ENCODE assay signal across 17 cellular contexts in the genomic region with DNA sequence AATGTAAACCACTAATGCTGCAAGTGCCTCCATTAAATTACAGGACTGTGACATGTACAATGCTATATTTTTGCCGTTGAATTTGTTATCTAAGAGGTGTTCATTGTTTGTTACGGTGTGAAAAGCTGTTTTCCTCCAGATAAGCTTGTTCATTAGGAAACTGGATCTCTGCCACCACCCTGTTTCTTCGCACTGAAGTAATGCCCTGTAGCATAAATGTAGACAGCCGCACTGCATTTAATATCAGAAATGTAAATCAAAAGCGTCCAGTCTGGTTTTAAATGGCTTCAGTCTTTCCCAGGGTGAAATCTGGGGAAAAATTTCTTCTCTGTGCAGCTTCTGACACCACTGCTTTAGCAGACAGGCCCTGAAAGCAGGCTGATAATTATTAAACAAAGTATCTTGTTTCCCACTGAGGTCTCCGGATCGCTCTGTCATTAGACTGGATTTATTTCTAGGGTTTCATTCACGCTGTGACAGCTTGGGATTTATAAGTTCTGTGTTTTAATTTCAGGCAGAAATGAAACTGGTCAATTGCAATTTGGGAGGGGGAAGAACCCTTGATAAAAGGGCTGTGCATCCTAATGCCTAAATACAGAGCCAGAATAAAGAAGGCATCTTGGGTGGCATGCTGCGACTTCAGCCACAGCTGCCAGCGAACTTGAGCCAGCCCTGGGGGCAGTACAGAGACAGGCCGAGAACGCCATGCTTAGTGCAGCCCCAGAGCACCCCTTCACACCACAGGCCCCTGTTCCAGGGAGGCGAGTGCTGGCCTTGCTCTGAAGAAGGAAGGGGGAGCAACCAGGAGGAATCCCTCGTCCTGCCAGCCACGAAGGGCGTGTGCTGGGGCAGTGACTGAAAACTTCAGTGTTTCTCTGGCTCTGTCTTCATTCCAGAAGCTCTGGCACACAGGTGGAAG.
DNase-seq lines count a peak whose midpoint lies in the region; ATAC-seq, FAIRE-seq and TF ChIP-seq lines count a peak whose summit lies in the region.
"Had no signal": no experiment of that assay in that cellular context is flagged by ENCODE, and none has a peak within 500 bp of the region (broad histone marks: within the 10 kb centered on the region; RNA-seq: fewer than 3 reads in every experiment).

No MANE protein-coding gene starts in this region.

- H3K36me3 ChIP-seq in HEK293 (ENCODE audit: control insufficient read depth in 2 of 2, insufficient read depth in 1 of 2, low read length in 2 of 2) (no peaks in the 10 kb centered on the region), pancreas (no peaks in the 10 kb centered on the region)

- peak in 2 of 4 donors; percentile 30 to 31 for ATAC-seq in pancreas
- no peak for ATAC-seq in HG03139 (IDR thresholded peaks at IDR 0.05; ENCODE audit: unreplicated experiment)
- ATAC-seq: HCT116 had no signal

- no peak for TF ChIP-seq CTCF in HEK293 (tag by site-specific recombination; IDR thresholded peaks at IDR 0.05)
- TF ChIP-seq CTCF in glutamatergic neuron (IDR thresholded peaks at IDR 0.05; ENCODE audit: partially characterized antibody, unreplicated experiment): no peak
- TF ChIP-seq CTCF in pancreas (IDR thresholded peaks at IDR 0.05): no peak

- H3K4me3 ChIP-seq in HEK293 (ENCODE audit: low read depth, low read length) (no peak overlapping the region), pancreas (no peak overlapping the region)
- H3K4me3 ChIP-seq: coronary artery had no signal

- H3K9me3 Mint-ChIP-seq in glutamatergic neuron (ENCODE audit: unreplicated experiment): peaks cover 6% of the 10 kb centered on the region
- H3K9me3 Mint-ChIP-seq: WTC11 had no signal

- 63 to 68% methylated on average over 16 of the region's 16 CpGs for WGBS in pancreas, 2 donors

- H3K9me3 ChIP-seq in HEK293 (ENCODE audit: control insufficient read depth, insufficient read depth, low read depth, low read length) (no peaks in the 10 kb centered on the region), pancreas (no peaks in the 10 kb centered on the region)

- H3K4me3 Mint-ChIP-seq in glutamatergic neuron (ENCODE audit: unreplicated experiment): peak overlapping the region; percentile 66
- H3K4me3 Mint-ChIP-seq: WTC11 had no signal

- H3K27me3 Mint-ChIP-seq in glutamatergic neuron (ENCODE audit: unreplicated experiment): peaks cover 1% of the 10 kb centered on the region

- H3K4me1 ChIP-seq in HEK293 (ENCODE audit: control insufficient read depth, insufficient read depth, low read length) (peaks cover 14% of the 10 kb centered on the region), pancreas (peaks cover 0 to 5% (median 0%) of the 10 kb centered on the region in 3 donors)

- H3K27ac ChIP-seq in HEK293 (ENCODE audit: extremely low read depth, low read depth, low read length) (no peak overlapping the region; the same call in 1 of the 2 replicates), pancreas (peak overlapping the region in 3 of 4 donors; percentile 23 to 58 (median 33))
- H3K27ac ChIP-seq: coronary artery had no signal

- peaks cover 61% of the 10 kb centered on the region for H3K4me1 Mint-ChIP-seq in glutamatergic neuron (ENCODE audit: low read depth, unreplicated experiment)

- FAIRE-seq in pancreas (lab: Jason Lieb, UNC): no peak
- FAIRE-seq: RCC 7860 had no signal

- H3K27me3 ChIP-seq in pancreas: no peaks in the 10 kb centered on the region

- no peaks in the 10 kb centered on the region for H3K36me3 Mint-ChIP-seq in glutamatergic neuron (ENCODE audit: unreplicated experiment)
- H3K36me3 Mint-ChIP-seq: WTC11 had no signal

- H3K27ac Mint-ChIP-seq in glutamatergic neuron (ENCODE audit: unreplicated experiment): peak overlapping the region; percentile 59
- H3K27ac Mint-ChIP-seq: WTC11 had no signal

- POLR2A ChIA-PET in HEK293 (lab: Yijun Ruan, JAX): interaction anchor here (0.8 kb wide), 1 partner anchor 12 kb away, joined by 3 read pairs; no protein-coding TSS in a partner anchor

- intact Hi-C loops in pancreas (cut with DNase I): no loop called here

- peak; percentile 73 to 90 for DNase-seq in NCI-H524 (lab: John Stamatoyannopoulos, UW)
- peak; percentile 27 for DNase-seq in glutamatergic neuron
- DNase-seq in pancreas: no peak
- DNase-seq in T-helper 1 cell: no peak
- DNase-seq in hepatic stellate cell (ENCODE audit: low spot score): no peak
- DNase-seq: activated effector memory CD4-positive, alpha-beta T cell treated with anti-CD3 and anti-CD28 coated beads, Interleukin-2, amount 50 U/mL, for 16 hours; aorta; erythroblast; KBM-7; NCI-H1105 treated with DMSO at 0.1 percent for 48 hours; posterior cingulate gyrus had no signal

- CTCF ChIA-PET in HEK293 (lab: Yijun Ruan, JAX): interaction anchor here (0.5 to 1.4 kb wide), 4 partner anchors 9 to 1365 kb away, joined by 3 read pairs; no protein-coding TSS in a partner anchor

TF ChIP-seq in HEK293, 187 proteins besides CTCF, POLR2A, EP300 and RAD21:
- TF ChIP-seq PRDM6 (tag by site-specific recombination; IDR thresholded peaks at IDR 0.05) (peak; percentile 53; the same call in 1 of the 2 replicates), ZNF133 (tag by site-specific recombination; IDR thresholded peaks at IDR 0.05) (no peak), TRIM28 (IDR thresholded peaks at IDR 0.05; ENCODE audit: borderline replicate concordance, low read length) (no peak), ZSCAN23 (tag by site-specific recombination; IDR thresholded peaks at IDR 0.05) (no peak), ZNF366 (tag by site-specific recombination; conservative IDR thresholded peaks at IDR 0.05) (no peak)
- TF ChIP-seq, protein P1, sequence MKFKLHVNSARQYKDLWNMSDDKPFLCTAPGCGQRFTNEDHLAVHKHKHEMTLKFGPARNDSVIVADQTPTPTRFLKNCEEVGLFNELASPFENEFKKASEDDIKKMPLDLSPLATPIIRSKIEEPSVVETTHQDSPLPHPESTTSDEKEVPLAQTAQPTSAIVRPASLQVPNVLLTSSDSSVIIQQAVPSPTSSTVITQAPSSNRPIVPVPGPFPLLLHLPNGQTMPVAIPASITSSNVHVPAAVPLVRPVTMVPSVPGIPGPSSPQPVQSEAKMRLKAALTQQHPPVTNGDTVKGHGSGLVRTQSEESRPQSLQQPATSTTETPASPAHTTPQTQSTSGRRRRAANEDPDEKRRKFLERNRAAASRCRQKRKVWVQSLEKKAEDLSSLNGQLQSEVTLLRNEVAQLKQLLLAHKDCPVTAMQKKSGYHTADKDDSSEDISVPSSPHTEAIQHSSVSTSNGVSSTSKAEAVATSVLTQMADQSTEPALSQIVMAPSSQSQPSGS (tag by site-specific recombination; IDR thresholded peaks at IDR 0.05; ENCODE audit: low read depth): no peak
- TF ChIP-seq, protein P2, sequence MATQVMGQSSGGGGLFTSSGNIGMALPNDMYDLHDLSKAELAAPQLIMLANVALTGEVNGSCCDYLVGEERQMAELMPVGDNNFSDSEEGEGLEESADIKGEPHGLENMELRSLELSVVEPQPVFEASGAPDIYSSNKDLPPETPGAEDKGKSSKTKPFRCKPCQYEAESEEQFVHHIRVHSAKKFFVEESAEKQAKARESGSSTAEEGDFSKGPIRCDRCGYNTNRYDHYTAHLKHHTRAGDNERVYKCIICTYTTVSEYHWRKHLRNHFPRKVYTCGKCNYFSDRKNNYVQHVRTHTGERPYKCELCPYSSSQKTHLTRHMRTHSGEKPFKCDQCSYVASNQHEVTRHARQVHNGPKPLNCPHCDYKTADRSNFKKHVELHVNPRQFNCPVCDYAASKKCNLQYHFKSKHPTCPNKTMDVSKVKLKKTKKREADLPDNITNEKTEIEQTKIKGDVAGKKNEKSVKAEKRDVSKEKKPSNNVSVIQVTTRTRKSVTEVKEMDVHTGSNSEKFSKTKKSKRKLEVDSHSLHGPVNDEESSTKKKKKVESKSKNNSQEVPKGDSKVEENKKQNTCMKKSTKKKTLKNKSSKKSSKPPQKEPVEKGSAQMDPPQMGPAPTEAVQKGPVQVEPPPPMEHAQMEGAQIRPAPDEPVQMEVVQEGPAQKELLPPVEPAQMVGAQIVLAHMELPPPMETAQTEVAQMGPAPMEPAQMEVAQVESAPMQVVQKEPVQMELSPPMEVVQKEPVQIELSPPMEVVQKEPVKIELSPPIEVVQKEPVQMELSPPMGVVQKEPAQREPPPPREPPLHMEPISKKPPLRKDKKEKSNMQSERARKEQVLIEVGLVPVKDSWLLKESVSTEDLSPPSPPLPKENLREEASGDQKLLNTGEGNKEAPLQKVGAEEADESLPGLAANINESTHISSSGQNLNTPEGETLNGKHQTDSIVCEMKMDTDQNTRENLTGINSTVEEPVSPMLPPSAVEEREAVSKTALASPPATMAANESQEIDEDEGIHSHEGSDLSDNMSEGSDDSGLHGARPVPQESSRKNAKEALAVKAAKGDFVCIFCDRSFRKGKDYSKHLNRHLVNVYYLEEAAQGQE (tag by site-specific recombination; IDR thresholded peaks at IDR 0.05): no peak

Comparison
In these comparisons a context has a peak if more than half of its experiments do, and no peak if none do; other contexts are left out.
1. DNase-seq: peak in NCI-H524 (2 of 2) and glutamatergic neuron (single experiment); none in pancreas (0 of 6), T-helper 1 cell (0 of 5) and hepatic stellate cell (single experiment).